24 cellular contexts compared by ENCODE assay signal in the genomic region with DNA sequence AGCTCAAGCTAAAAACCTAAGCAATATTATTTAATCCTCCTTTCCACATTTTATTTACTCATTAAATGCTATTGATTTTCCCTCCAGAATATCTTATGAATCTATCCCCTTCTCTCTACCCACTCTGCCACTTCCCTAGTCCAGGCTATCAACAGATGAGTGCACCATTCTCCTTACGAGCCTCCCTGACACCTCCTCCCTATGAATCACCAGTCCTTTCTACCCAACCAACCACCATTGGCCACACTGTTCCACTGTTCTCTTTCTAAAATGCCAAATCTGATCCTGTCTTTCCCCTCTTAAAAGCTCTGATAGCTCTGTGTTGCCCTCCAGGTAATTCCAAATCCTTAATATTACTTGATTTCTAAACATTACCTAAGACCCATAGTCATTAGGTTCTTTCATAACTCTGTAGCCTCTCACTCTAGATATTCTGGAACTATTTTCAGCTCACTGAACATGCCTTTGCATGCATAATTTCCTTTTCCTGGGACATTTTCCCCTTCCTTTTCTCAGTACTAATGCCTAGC.
DNase-seq lines count a peak whose midpoint lies in the region; ATAC-seq and TF ChIP-seq lines count a peak whose summit lies in the region.
"Had no signal": no experiment of that assay in that cellular context is flagged by ENCODE, and none has a peak within 500 bp of the region (broad histone marks: within the 10 kb centered on the region; RNA-seq: fewer than 3 reads in every experiment).

No MANE protein-coding gene starts in this region.

- peak overlapping the region; percentile 3 for H3K4me2 ChIP-seq in neural cell (ENCODE audit: low read length)

- no peaks in the 10 kb centered on the region for H3K9me3 ChIP-seq in neural cell (ENCODE audit: low read length)
- H3K9me3 ChIP-seq: esophagus muscularis mucosa, vagina had no signal

- intact Hi-C loops in sciatic nerve (cut with DNase I): no loop called here

- H4K20me1 ChIP-seq in neural cell (ENCODE audit: insufficient read depth): no peaks in the 10 kb centered on the region

- DNase-seq in EL: peak; percentile 13
- DNase-seq in RPMI7951 (ENCODE audit: low read depth): peak; percentile 26
- no peak for DNase-seq in SHP77 treated with DMSO at 0.1 percent for 48 hours (lab: John Stamatoyannopoulos, UW)
- DNase-seq in H4 (ENCODE audit: low spot score): no peak
- DNase-seq in sciatic nerve (ENCODE audit: low spot score): no peak
- DNase-seq: activated CD4-positive, alpha-beta T cell treated with anti-CD3 and anti-CD28 coated beads for 36 hours; activated naive CD4-positive, alpha-beta T cell treated with anti-CD3 and anti-CD28 coated beads for 36 hours; activated T-cell treated with anti-CD3 and anti-CD28 coated beads, Interleukin-2, amount 50 U/mL, for 4 hours; amniotic stem cell; CD4-positive, alpha-beta T cell; DMS 273 treated with DMSO at 0.1 percent for 48 hours; GDM1; glutamatergic neuron; left cardiac atrium; naive thymus-derived CD8-positive, alpha-beta T cell; NCI-H1105 treated with DMSO at 0.1 percent for 48 hours; NCI-H2081; PC-3 had no signal

- H3F3A ChIP-seq in neural cell (ENCODE audit: insufficient read depth, low read length, poor library complexity, severe bottlenecking): peaks cover 8% of the 10 kb centered on the region

- peak; percentile 87 for ATAC-seq in esophagus mucosa
- no peak for ATAC-seq in HG03095 (IDR thresholded peaks at IDR 0.05; ENCODE audit: unreplicated experiment)
- no peak for ATAC-seq in sciatic nerve
- ATAC-seq: activated CD4-positive, alpha-beta T cell treated with anti-CD3 and anti-CD28 coated beads for 36 hours; activated T-cell treated with anti-CD3 and anti-CD28 coated beads, Interleukin-2, amount 50 U/mL, for 4 hours; naive thymus-derived CD8-positive, alpha-beta T cell; PC-3 had no signal

- H3K4me3 ChIP-seq in neural cell (ENCODE audit: low read length): peak overlapping the region; percentile 30
- H3K4me3 ChIP-seq: cardiac muscle cell, esophagus muscularis mucosa, vagina had no signal

- TF ChIP-seq EP300 in neural cell (conservative IDR thresholded peaks at IDR 0.05; ENCODE audit: poor library complexity, severe bottlenecking): no peak

- H3K27me3 ChIP-seq in neural cell (ENCODE audit: insufficient read depth, low read depth, low read length): no peaks in the 10 kb centered on the region
- H3K27me3 ChIP-seq: cardiac muscle cell, esophagus muscularis mucosa, vagina had no signal

- H3K9ac ChIP-seq in neural cell (ENCODE audit: low read length): peak overlapping the region; percentile 14

- no peak for TF ChIP-seq RAD21 in neural cell (conservative IDR thresholded peaks at IDR 0.05)

- TF ChIP-seq CTCF in neural cell (IDR thresholded peaks at IDR 0.05; ENCODE audit: poor library complexity, severe bottlenecking): no peak

- H3K9me2 ChIP-seq in neural cell (ENCODE audit: insufficient read depth, low read length): no peaks in the 10 kb centered on the region

- H3K79me2 ChIP-seq in neural cell (replicated peaks; ENCODE audit: insufficient read depth, low read length): no peaks in the 10 kb centered on the region

- H3K36me3 ChIP-seq in neural cell (ENCODE audit: insufficient read depth, low read length): no peaks in the 10 kb centered on the region
- H3K36me3 ChIP-seq: cardiac muscle cell, esophagus muscularis mucosa, vagina had no signal

- H2AFZ ChIP-seq in neural cell (ENCODE audit: low read depth, low read length): no peak overlapping the region

- H3K27ac ChIP-seq in neural cell (ENCODE audit: low read length): peak overlapping the region; percentile 73
- H3K27ac ChIP-seq: cardiac muscle cell, esophagus muscularis mucosa, vagina had no signal

TF ChIP-seq in neural cell, 6 proteins besides CTCF, POLR2A, EP300 and RAD21:
- TF ChIP-seq TAF1 (IDR thresholded peaks at IDR 0.05; ENCODE audit: low read depth): no peak
- no peak for TF ChIP-seq REST (IDR thresholded peaks at IDR 0.05; ENCODE audit: borderline replicate concordance)
- no peak for TF ChIP-seq EZH2 (IDR thresholded peaks at IDR 0.05; ENCODE audit: borderline replicate concordance, insufficient read depth, low read length, poor library complexity, severe bottlenecking)

Comparison
In these comparisons a context has a peak if more than half of its experiments do, and no peak if none do; other contexts are left out.
1. DNase-seq: peak in EL (single experiment) and RPMI7951 (single experiment); none in SHP77 treated with DMSO at 0.1 percent for 48 hours (single experiment), H4 (single experiment) and sciatic nerve (single experiment).